ENCODE assay signal across 23 cellular contexts in genomic region chr18:24613887-24614286, GRCh38.
"Had no signal": no experiment of that assay in that cellular context is flagged by ENCODE, and none has a peak within 500 bp of the region (broad histone marks: within the 10 kb centered on the region; RNA-seq: fewer than 3 reads in every experiment).

No MANE protein-coding gene starts in this region.

- H3K27ac ChIP-seq: foreskin keratinocyte, hepatocyte, lower lobe of right lung, neural progenitor cell, prostate gland, spleen, testis, uterus had no signal

- H3K4me3 ChIP-seq: hepatocyte, lower lobe of right lung, neural progenitor cell, prostate gland, spleen, testis, uterus had no signal

- H3K36me3 ChIP-seq: lower lobe of right lung, neural progenitor cell, prostate gland, spleen, uterus had no signal

- ATAC-seq: activated naive CD4-positive, alpha-beta T cell treated with anti-CD3 and anti-CD28 coated beads, Interleukin-2, amount 50 U/mL, for 72 hours; foreskin keratinocyte; left lobe of liver; lower lobe of right lung; naive thymus-derived CD8-positive, alpha-beta T cell had no signal

- H3K27me3 ChIP-seq: foreskin keratinocyte, hepatocyte, neural progenitor cell, spleen, testis, uterus had no signal

- H3K4me1 ChIP-seq: foreskin keratinocyte, lower lobe of right lung, prostate gland, spleen, testis, uterus had no signal

- DNase-seq: activated gamma-delta T cell treated with Interleukin-2 at 50 U/mL for 16 hours; activated T-cell treated with anti-CD3 and anti-CD28 coated beads, Interleukin-2, amount 50 U/mL, for 1 hour; aorta; caudate nucleus; dermis blood vessel endothelial cell; effector CD8-positive, alpha-beta T cell; erythroblast; foreskin keratinocyte; immature natural killer cell; lower lobe of right lung; mesendoderm; naive thymus-derived CD8-positive, alpha-beta T cell; spleen; stimulated activated CD4-positive, alpha-beta T cell treated with anti-CD3 and anti-CD28 coated beads, Interleukin-4, amount 100 ng/mL, for 1 hour; stimulated activated naive CD4-positive, alpha-beta T cell; testis; trophoblast cell; uterus had no signal

- H3K9me3 ChIP-seq: lower lobe of right lung, prostate gland, spleen, testis, uterus had no signal
